In the genomic region with DNA sequence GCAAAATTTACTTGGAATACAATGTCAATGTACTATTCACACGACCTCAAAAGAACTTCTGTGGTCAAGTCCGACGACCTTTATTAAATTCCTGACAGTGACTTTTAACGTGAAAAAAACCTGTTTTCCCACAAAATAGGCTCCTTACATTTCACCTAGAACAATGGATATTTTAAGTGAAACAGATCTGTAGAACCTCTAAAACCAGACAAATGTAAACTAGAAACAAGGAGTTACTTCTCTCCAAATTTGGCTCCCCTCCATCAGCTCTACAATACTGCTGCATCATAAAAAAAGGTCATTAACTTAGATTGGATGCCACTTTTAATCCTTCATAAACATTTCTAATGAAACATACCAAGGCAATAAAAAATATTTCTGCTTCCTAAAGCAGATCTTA, we compare ENCODE assay signal across 10 cellular contexts. TPM values are rescaled to one million over a fixed set of nuclear protein-coding genes. Genes with fewer than 3 reads are reported as not detected.
A peak's percentile ranks its signal among the peaks of the same experiment; 100 is the strongest.
DNase-seq lines count a peak whose midpoint lies in the region; ATAC-seq and TF ChIP-seq lines count a peak whose summit lies in the region.
"Had no signal": no experiment of that assay in that cellular context is flagged by ENCODE, and none has a peak within 500 bp of the region (broad histone marks: within the 10 kb centered on the region; RNA-seq: fewer than 3 reads in every experiment).

No MANE protein-coding gene starts in this region.

- no peak for DNase-seq in activated CD8-positive, alpha-beta memory T cell treated with anti-CD3 and anti-CD28 coated beads, Interleukin-2, amount 10 ng/mL, durations not matched to agents 7 days and 5 days
- no peak for DNase-seq in activated CD8-positive, alpha-beta memory T cell treated with anti-CD3 and anti-CD28 coated beads, Interleukin-2, amount 50 U/mL, for 48 hours
- no peak for DNase-seq in right cardiac atrium
- DNase-seq in stomach, result no peak
- DNase-seq in MV-4-11 (lab: John Stamatoyannopoulos, UW), result no peak
- DNase-seq in hippocampal formation (lab: John Stamatoyannopoulos, UW), result no peak
- DNase-seq: activated naive CD4-positive, alpha-beta T cell treated with Interleukin-2 at 50 U/mL for 16 hours; mucosa of descending colon had no signal

- H3K9me3 ChIP-seq in right cardiac atrium (ENCODE audit: control insufficient read depth, low read length) (no peaks in the 10 kb centered on the region), stomach (no peaks in the 10 kb centered on the region)
- H3K9me3 ChIP-seq: mucosa of descending colon had no signal

- H3K9me3 Mint-ChIP-seq in activated CD8-positive, alpha-beta memory T cell treated with anti-CD3 and anti-CD28 coated beads, Interleukin-2, amount 10 ng/mL, durations not matched to agents 7 days and 5 days (ENCODE audit: low read depth), result no peaks in the 10 kb centered on the region

- TF ChIP-seq CTCF in VCaP (conservative IDR thresholded peaks at IDR 0.05) (no peak), stomach (IDR thresholded peaks at IDR 0.05) (no peak)

- CTCF ChIA-PET in activated CD8-positive, alpha-beta memory T cell treated with anti-CD3 and anti-CD28 coated beads, Interleukin-2, amount 10 ng/mL, durations not matched to agents 7 days and 5 days (lab: Charles Lee), result interaction anchor here (1.2 kb wide), 2 partner anchors 8 to 9 kb away, joined by 3 to 4 read pairs; no protein-coding TSS in a partner anchor

- TF ChIP-seq POLR2A in stomach (IDR thresholded peaks at IDR 0.05), result no peak

- no peaks in the 10 kb centered on the region for H3K36me3 ChIP-seq in stomach

- H3K4me1 Mint-ChIP-seq in activated CD8-positive, alpha-beta memory T cell treated with anti-CD3 and anti-CD28 coated beads, Interleukin-2, amount 10 ng/mL, durations not matched to agents 7 days and 5 days, result peaks cover 50% of the 10 kb centered on the region

- ATAC-seq in activated CD8-positive, alpha-beta memory T cell treated with anti-CD3 and anti-CD28 coated beads, Interleukin-2, amount 10 ng/mL, durations not matched to agents 7 days and 5 days, result no peak
- ATAC-seq in right cardiac atrium, result no peak
- no peak for ATAC-seq in GM19397 (IDR thresholded peaks at IDR 0.05; ENCODE audit: unreplicated experiment)

- H3K27me3 Mint-ChIP-seq in activated CD8-positive, alpha-beta memory T cell treated with anti-CD3 and anti-CD28 coated beads, Interleukin-2, amount 10 ng/mL, durations not matched to agents 7 days and 5 days, result no peaks in the 10 kb centered on the region

- H3K36me3 Mint-ChIP-seq in activated CD8-positive, alpha-beta memory T cell treated with anti-CD3 and anti-CD28 coated beads, Interleukin-2, amount 10 ng/mL, durations not matched to agents 7 days and 5 days, result peaks cover 17% of the 10 kb centered on the region

- H3K4me3 Mint-ChIP-seq in activated CD8-positive, alpha-beta memory T cell treated with anti-CD3 and anti-CD28 coated beads, Interleukin-2, amount 10 ng/mL, durations not matched to agents 7 days and 5 days, result peak overlapping the region; percentile 94

- 37% methylated on average over 4 of the region's 4 CpGs for WGBS in right cardiac atrium
- 14 to 39% (median 22%) methylated on average over 4 of the region's 4 CpGs for WGBS in stomach, 5 donors

- H3K4me3 ChIP-seq in right cardiac atrium (ENCODE audit: low read length) (peak overlapping the region; percentile 60), stomach (peak overlapping the region; percentile 68 to 78 (median 78))

- no peak for TF ChIP-seq EP300 in stomach (IDR thresholded peaks at IDR 0.05)

- H3K4me1 ChIP-seq in right cardiac atrium (ENCODE audit: control insufficient read depth, insufficient read depth, low read length) (no peaks in the 10 kb centered on the region), stomach (peaks cover 10 to 42% (median 30%) of the 10 kb centered on the region in 4 donors)

- H3K27ac ChIP-seq in VCaP (0 out of 2 replicates have a peak overlapping the region, but pooled peaks have one; percentile 82), right cardiac atrium (ENCODE audit: low read length) (no peak overlapping the region), stomach (peak overlapping the region in 1 of 5 donors; percentile 98)

- H3K27me3 ChIP-seq in right cardiac atrium (ENCODE audit: control insufficient read depth, insufficient read depth) (no peaks in the 10 kb centered on the region), stomach (no peaks in the 10 kb centered on the region)

- intact Hi-C loops in right cardiac atrium (cut with DNase I) (no loop called here), stomach (cut with DNase I; ENCODE audit: low total_unique reads) (no loop called here)

- peak overlapping the region; percentile 95 for H3K27ac Mint-ChIP-seq in activated CD8-positive, alpha-beta memory T cell treated with anti-CD3 and anti-CD28 coated beads, Interleukin-2, amount 10 ng/mL, durations not matched to agents 7 days and 5 days

RNA-seq across cellular contexts. Expression of a gene that starts 1.2 kb away (rescaled TPM):
- 10 to 100 TPM; 12.9 to 21.6 TPM for total RNA-seq in activated CD8-positive, alpha-beta memory T cell treated with anti-CD3 and anti-CD28 coated beads, Interleukin-2, amount 10 ng/mL, durations not matched to agents 7 days and 5 days
- 10 to 100 TPM; 13.6 to 16.9 (median 15.2) TPM for total RNA-seq in right cardiac atrium
- 5.5 TPM for polyA plus RNA-seq in right cardiac atrium
- total RNA-seq in stomach, result 10 to 100 TPM in 2 of 5 donors, 1 to 10 TPM in 3; 1.2 to 28.6 (median 8.0) TPM
- polyA plus RNA-seq in stomach, result 1 to 10 TPM; 3.8 to 5.8 (median 5.2) TPM

RNA-seq across cellular contexts. Expression of a gene that starts 9.2 kb away (rescaled TPM):
- total RNA-seq in activated CD8-positive, alpha-beta memory T cell treated with anti-CD3 and anti-CD28 coated beads, Interleukin-2, amount 10 ng/mL, durations not matched to agents 7 days and 5 days, result 10 to 100 TPM; 21.5 to 22.8 TPM
- total RNA-seq in right cardiac atrium (10 to 100 TPM; 45.1 to 51.3 (median 49.3) TPM), stomach (100 to 1,000 TPM in 1 of 5 donors, 10 to 100 TPM in 3, 1 to 10 TPM in 1; 2.3 to 228 (median 34.1) TPM)
- polyA plus RNA-seq in right cardiac atrium (19.6 TPM), stomach (1 to 10 TPM; 6.5 to 7.3 (median 7.1) TPM)
